Comparison of ENCODE assay signal across 1 cellular context in genomic region chr7:66357062-66357461, GRCh38.
TF ChIP-seq lines count a peak whose summit lies in the region.

No MANE protein-coding gene starts in this region.

TF ChIP-seq in SK-N-SH, 30 proteins besides CTCF, POLR2A, EP300 and RAD21 (continued from another document):
- no peak for TF ChIP-seq PBX3 (IDR thresholded peaks at IDR 0.05)
- no peak for TF ChIP-seq REST (IDR thresholded peaks at IDR 0.05; ENCODE audit: low read depth, low read length)
- no peak for TF ChIP-seq NFIC (IDR thresholded peaks at IDR 0.05; ENCODE audit: borderline replicate concordance)
- no peak for TF ChIP-seq GABPA (IDR thresholded peaks at IDR 0.05; ENCODE audit: low read depth)
- no peak for TF ChIP-seq TAF1 (IDR thresholded peaks at IDR 0.05; ENCODE audit: borderline replicate concordance, low read depth, low read length)
- TF ChIP-seq JUND (IDR thresholded peaks at IDR 0.05): no peak
- no peak for TF ChIP-seq ZBTB33 (IDR thresholded peaks at IDR 0.05; ENCODE audit: borderline replicate concordance, low read depth)
TF ChIP-seq in SK-N-SH: peak in this region for 0.
